Comparison of ENCODE assay signal across 8 cellular contexts in genomic region chr1:224329484-224329841, GRCh38. TPM values are rescaled to one million over a fixed set of nuclear protein-coding genes. Genes with fewer than 3 reads are reported as not detected.
DNase-seq lines count a peak whose midpoint lies in the region; ATAC-seq, FAIRE-seq and TF ChIP-seq lines count a peak whose summit lies in the region.

No MANE protein-coding gene starts in this region.

- no peak overlapping the region for H2AFZ ChIP-seq in HepG2 (ENCODE audit: low read length)

- H3K4me3 ChIP-seq in HepG2 (replicated peaks in 1 of 3; ENCODE audit: insufficient read depth in 1 of 3, low read depth in 2 of 3, low read length in 3 of 3): peak overlapping the region; percentile 76 to 94 (median 81)
- peak overlapping the region; percentile 56 to 71 (median 62) for H3K4me3 ChIP-seq in thyroid gland (replicated peaks in 1 of 3)

- H4K20me1 ChIP-seq in HepG2 (ENCODE audit: insufficient read depth, low read length): no peaks in the 10 kb centered on the region

- BruUV-seq in HepG2 (replicated peaks; lab: Mats Ljungman, UMichigan): TSS peak; percentile 77

- peaks cover 15% of the 10 kb centered on the region for H3K4me1 ChIP-seq in HepG2 (ENCODE audit: insufficient read depth, low read length)
- H3K4me1 ChIP-seq in thyroid gland: peaks cover 17 to 22% of the 10 kb centered on the region in 2 donors

- peak overlapping the region; percentile 93 for H3K27ac ChIP-seq in HepG2 (ENCODE audit: extremely low read length, insufficient read depth, low read length)
- peak overlapping the region in 2 of 3 donors; percentile 88 to 100 for H3K27ac ChIP-seq in thyroid gland

- CTCF ChIA-PET in activated CD4-positive, alpha-beta T cell treated with anti-CD3 and anti-CD28 coated beads, Interleukin-2, amount 10 ng/mL, durations not matched to agents 7 days and 5 days (lab: Charles Lee): interaction anchor here (0.5 to 1.6 kb wide), 7 partner anchors 34 to 213 kb away, joined by 3 to 5 read pairs (median 3); no protein-coding TSS in a partner anchor
- CTCF ChIA-PET in HepG2 (lab: Yijun Ruan, JAX; ENCODE audit: low intra/inter-chr PET ratio, low total read pairs): no interaction called here

- no peak for TF ChIP-seq CTCF in HepG2 (CRISPR knock-in tag; IDR thresholded peaks at IDR 0.05)
- no peak for TF ChIP-seq CTCF in thyroid gland (IDR thresholded peaks at IDR 0.05)

- H3K27ac Mint-ChIP-seq in activated CD4-positive, alpha-beta T cell treated with anti-CD3 and anti-CD28 coated beads, Interleukin-2, amount 10 ng/mL, durations not matched to agents 7 days and 5 days: peak overlapping the region; percentile 100
- peak overlapping the region; percentile 95 for H3K27ac Mint-ChIP-seq in activated naive CD8-positive, alpha-beta T cell treated with anti-CD3 and anti-CD28 coated beads, Interleukin-2, amount 10 ng/mL, durations not matched to agents 7 days and 5 days

- H3K36me3 ChIP-seq in HepG2 (replicated peaks in 1 of 2; ENCODE audit: control insufficient read depth in 1 of 2, insufficient read depth in 2 of 2, low read length in 2 of 2) (no peaks in the 10 kb centered on the region; a peak in 1 of 5 replicates), thyroid gland (no peaks in the 10 kb centered on the region)

- intact Hi-C loops in HepG2 (cut with micrococcal nuclease; ENCODE audit: unreplicated experiment): loop anchor here (10.0 kb wide), 1 partner anchor 65 kb away; no protein-coding TSS in a partner anchor
- intact Hi-C loops in thyroid gland (cut with DNase I): loop anchor here (10.0 kb wide), 1 partner anchor 155 kb away; no protein-coding TSS in a partner anchor

- in situ Hi-C loops in HepG2 (cut with HindIII; ENCODE audit: extremely low pct_ligation_motif_present, low pct_unique_long_range_greater_than_20kb): no loop called here

- peaks cover 54% of the 10 kb centered on the region for H3K4me1 Mint-ChIP-seq in activated CD4-positive, alpha-beta T cell treated with anti-CD3 and anti-CD28 coated beads, Interleukin-2, amount 10 ng/mL, durations not matched to agents 7 days and 5 days
- peaks cover 39% of the 10 kb centered on the region for H3K4me1 Mint-ChIP-seq in activated naive CD8-positive, alpha-beta T cell treated with anti-CD3 and anti-CD28 coated beads, Interleukin-2, amount 10 ng/mL, durations not matched to agents 7 days and 5 days

- ATAC-seq in activated naive CD8-positive, alpha-beta T cell treated with anti-CD3 and anti-CD28 coated beads, Interleukin-2, amount 10 ng/mL, durations not matched to agents 7 days and 5 days (ENCODE audit: low read depth): no peak
- no peak for ATAC-seq in HepG2

- peaks cover 5% of the 10 kb centered on the region for H3K36me3 Mint-ChIP-seq in activated CD4-positive, alpha-beta T cell treated with anti-CD3 and anti-CD28 coated beads, Interleukin-2, amount 10 ng/mL, durations not matched to agents 7 days and 5 days (ENCODE audit: low read depth)
- H3K36me3 Mint-ChIP-seq in activated naive CD8-positive, alpha-beta T cell treated with anti-CD3 and anti-CD28 coated beads, Interleukin-2, amount 10 ng/mL, durations not matched to agents 7 days and 5 days: peaks cover 7% of the 10 kb centered on the region

- no peaks in the 10 kb centered on the region for H3K9me3 ChIP-seq in HepG2 (ENCODE audit: low read length)
- H3K9me3 ChIP-seq in thyroid gland: no peaks in the 10 kb centered on the region

- no peak for DNase-seq in activated CD4-positive, alpha-beta T cell treated with anti-CD3 and anti-CD28 coated beads, Interleukin-2, amount 10 ng/mL, durations not matched to agents 7 days and 5 days
- no peak for DNase-seq in activated CD4-positive, alpha-beta T cell treated with anti-CD3 and anti-CD28 coated beads for 1 hour
- no peak for DNase-seq in activated naive CD8-positive, alpha-beta T cell treated with anti-CD3 and anti-CD28 coated beads, Interleukin-2, amount 10 ng/mL, durations not matched to agents 7 days and 5 days
- DNase-seq in HepG2 (ENCODE audit: low spot score): no peak
- DNase-seq in thyroid gland: no peak
- no peak for DNase-seq in stimulated activated CD4-positive, alpha-beta T cell treated with anti-CD3 and anti-CD28 coated beads, Interleukin-15, amount 100 ng/mL, for 24 hours
- DNase-seq in globus pallidus (ENCODE audit: low spot score): no peak
- no peak for DNase-seq in stimulated activated CD4-positive, alpha-beta T cell treated with anti-CD3 and anti-CD28 coated beads, Interleukin-2, amount 100 ng/mL, for 24 hours

- H3K79me2 ChIP-seq in HepG2 (ENCODE audit: insufficient read depth, low read length): peaks cover 38% of the 10 kb centered on the region

- no peaks in the 10 kb centered on the region for H3K27me3 Mint-ChIP-seq in activated CD4-positive, alpha-beta T cell treated with anti-CD3 and anti-CD28 coated beads, Interleukin-2, amount 10 ng/mL, durations not matched to agents 7 days and 5 days
- no peaks in the 10 kb centered on the region for H3K27me3 Mint-ChIP-seq in activated naive CD8-positive, alpha-beta T cell treated with anti-CD3 and anti-CD28 coated beads, Interleukin-2, amount 10 ng/mL, durations not matched to agents 7 days and 5 days

- no peak for TF ChIP-seq EP300 in HepG2 (IDR thresholded peaks at IDR 0.05; ENCODE audit: low read depth in 2 of 2, low read length in 2 of 2)
- TF ChIP-seq EP300 in HepG2 (CRISPR knock-in tag; IDR thresholded peaks at IDR 0.05; ENCODE audit: borderline replicate concordance): no peak

- H3K4me2 ChIP-seq in HepG2 (ENCODE audit: low read depth, low read length): peak overlapping the region; percentile 80

- no peak for TF ChIP-seq RAD21 in HepG2 (CRISPR knock-in tag; IDR thresholded peaks at IDR 0.05)

- WGBS in HepG2 (ENCODE audit: low lambda C conversion rate): 1% methylated on average over 7 of the region's 7 CpGs
- WGBS in thyroid gland, 2 donors: 0% methylated on average over 7 of the region's 7 CpGs

- H3K9ac ChIP-seq in HepG2 (ENCODE audit: insufficient read depth, low read depth, low read length): peak overlapping the region; percentile 91

- POLR2A ChIA-PET in activated CD4-positive, alpha-beta T cell treated with anti-CD3 and anti-CD28 coated beads, Interleukin-2, amount 10 ng/mL, durations not matched to agents 7 days and 5 days (lab: Charles Lee): interaction anchor here (0.6 kb wide), 1 partner anchor 65 kb away, joined by 3 read pairs; no protein-coding TSS in a partner anchor
- POLR2A ChIA-PET in activated naive CD8-positive, alpha-beta T cell treated with anti-CD3 and anti-CD28 coated beads, Interleukin-2, amount 10 ng/mL, durations not matched to agents 7 days and 5 days (lab: Charles Lee): interaction anchor here (0.5 to 1.7 kb wide), 12 partner anchors 12 to 336 kb away, joined by 3 to 8 read pairs (median 3); partner anchors contain the start of genes DEGS1 and FBXO28
- POLR2A ChIA-PET in HepG2 (lab: Yijun Ruan, JAX): interaction anchor here (0.9 to 1.4 kb wide), 3 partner anchors 9 to 124 kb away, joined by 5 to 9 read pairs (median 5); no protein-coding TSS in a partner anchor

- no peaks in the 10 kb centered on the region; a peak in 1 of 5 replicates for H3K27me3 ChIP-seq in HepG2 (ENCODE audit: control insufficient read depth in 1 of 2, insufficient read depth in 2 of 2, low read length in 2 of 2)
- H3K27me3 ChIP-seq in thyroid gland: no peaks in the 10 kb centered on the region

- no peak for FAIRE-seq in HepG2 (lab: Jason Lieb, UNC)

- peaks cover 3% of the 10 kb centered on the region for H3K9me3 Mint-ChIP-seq in activated CD4-positive, alpha-beta T cell treated with anti-CD3 and anti-CD28 coated beads, Interleukin-2, amount 10 ng/mL, durations not matched to agents 7 days and 5 days
- no peaks in the 10 kb centered on the region for H3K9me3 Mint-ChIP-seq in activated naive CD8-positive, alpha-beta T cell treated with anti-CD3 and anti-CD28 coated beads, Interleukin-2, amount 10 ng/mL, durations not matched to agents 7 days and 5 days

- peak overlapping the region; percentile 98 for H3K4me3 Mint-ChIP-seq in activated CD4-positive, alpha-beta T cell treated with anti-CD3 and anti-CD28 coated beads, Interleukin-2, amount 10 ng/mL, durations not matched to agents 7 days and 5 days
- peak overlapping the region; percentile 97 for H3K4me3 Mint-ChIP-seq in activated naive CD8-positive, alpha-beta T cell treated with anti-CD3 and anti-CD28 coated beads, Interleukin-2, amount 10 ng/mL, durations not matched to agents 7 days and 5 days

- TF ChIP-seq POLR2A in HepG2 (IDR thresholded peaks at IDR 0.05; ENCODE audit: insufficient read depth in 1 of 2, low read depth in 2 of 2, low read length in 2 of 2) (no peak), thyroid gland (IDR thresholded peaks at IDR 0.05) (no peak)

RNA-seq across cellular contexts. Expression of gene NVL, which starts 0.5 kb away (rescaled TPM):
- 10 to 100 TPM; 41.6 to 43.5 TPM for total RNA-seq in activated CD4-positive, alpha-beta T cell treated with anti-CD3 and anti-CD28 coated beads, Interleukin-2, amount 10 ng/mL, durations not matched to agents 7 days and 5 days
- total RNA-seq in activated naive CD8-positive, alpha-beta T cell treated with anti-CD3 and anti-CD28 coated beads, Interleukin-2, amount 10 ng/mL, durations not matched to agents 7 days and 5 days: 10 to 100 TPM; 44.1 to 52.7 TPM
- total RNA-seq in HepG2 (2016; rRNA removed; fragmentation: Illumina TruSeq; extraction: Trizol) (18.2 and 21.0 TPM in 2 replicates), thyroid gland (10 to 100 TPM; 18.9 to 34.1 (median 26.8) TPM)
- total RNA-seq in HepG2 (2016; cell fraction: cytosol; rRNA removed; fragmentation: Illumina TruSeq; extraction: Trizol; ENCODE audit: low read depth): 7.4 and 8.8 TPM in 2 replicates
- total RNA-seq in HepG2 (2016; cell fraction: insoluble cytoplasmic fraction; rRNA removed; fragmentation: Illumina TruSeq; extraction: Trizol): 21.2 and 22.7 TPM in 2 replicates
- total RNA-seq in HepG2 (2016; cell fraction: membrane; rRNA removed; fragmentation: Illumina TruSeq; extraction: Trizol): 10.7 and 11.3 TPM in 2 replicates
- 35.2 and 36.4 TPM in 2 replicates for total RNA-seq in HepG2 (2016; cell fraction: nucleus; rRNA removed; fragmentation: Illumina TruSeq; extraction: Trizol)
- 7.6 and 8.3 TPM in 2 replicates for polyA plus RNA-seq in HepG2 (2011; rRNA removed)
- polyA plus RNA-seq in HepG2 (2011; cell fraction: cytosol; rRNA removed): 4.7 and 6.7 TPM in 2 replicates
- 7.7 and 8.8 TPM in 2 replicates for polyA plus RNA-seq in HepG2 (2011; cell fraction: nucleus; rRNA removed)
- polyA plus RNA-seq in HepG2 (2012): 8.4 and 8.9 TPM in 2 replicates
- polyA plus RNA-seq in HepG2 (2016; cell fraction: cytosol; fragmentation: Illumina TruSeq; extraction: Trizol; ENCODE audit: low read depth): 4.2 and 5.2 TPM in 2 replicates
- 17.3 and 18.5 TPM in 2 replicates for polyA plus RNA-seq in HepG2 (2016; cell fraction: insoluble cytoplasmic fraction; fragmentation: Illumina TruSeq; extraction: Trizol; ENCODE audit: low read depth)
- 6.9 and 8.0 TPM in 2 replicates for polyA plus RNA-seq in HepG2 (2016; cell fraction: membrane; fragmentation: Illumina TruSeq; extraction: Trizol; ENCODE audit: low read depth)
- 24.4 and 33.8 TPM in 2 replicates for polyA plus RNA-seq in HepG2 (2016; cell fraction: nucleus; fragmentation: Illumina TruSeq; extraction: Trizol; ENCODE audit: insufficient read depth, low read depth)
- 7.1 and 34.1 TPM in 2 replicates for polyA minus RNA-seq in HepG2 (2011; rRNA and poly(A)+ RNA removed; ENCODE audit: low replicate concordance)
- 6.9 and 7.8 TPM in 2 replicates for polyA minus RNA-seq in HepG2 (2011; cell fraction: cytosol; rRNA and poly(A)+ RNA removed)
- 32.3 and 38.8 TPM in 2 replicates for polyA minus RNA-seq in HepG2 (2011; cell fraction: nucleus; rRNA and poly(A)+ RNA removed)

RNA-seq across cellular contexts. Expression of gene CNIH4, which starts 27.2 kb away (rescaled TPM):
- total RNA-seq in activated CD4-positive, alpha-beta T cell treated with anti-CD3 and anti-CD28 coated beads, Interleukin-2, amount 10 ng/mL, durations not matched to agents 7 days and 5 days: 10 to 100 TPM; 37.0 to 39.5 TPM
- 10 to 100 TPM; 42.3 to 43.1 TPM for total RNA-seq in activated naive CD8-positive, alpha-beta T cell treated with anti-CD3 and anti-CD28 coated beads, Interleukin-2, amount 10 ng/mL, durations not matched to agents 7 days and 5 days
- total RNA-seq in HepG2 (2016; rRNA removed; fragmentation: Illumina TruSeq; extraction: Trizol) (30.3 and 51.8 TPM in 2 replicates), thyroid gland (10 to 100 TPM; 22.4 to 32.4 (median 23.5) TPM)
- 22.2 and 22.5 TPM in 2 replicates for total RNA-seq in HepG2 (2016; cell fraction: cytosol; rRNA removed; fragmentation: Illumina TruSeq; extraction: Trizol; ENCODE audit: low read depth)
- total RNA-seq in HepG2 (2016; cell fraction: insoluble cytoplasmic fraction; rRNA removed; fragmentation: Illumina TruSeq; extraction: Trizol): 35.5 and 50.0 TPM in 2 replicates
- total RNA-seq in HepG2 (2016; cell fraction: membrane; rRNA removed; fragmentation: Illumina TruSeq; extraction: Trizol): 23.2 and 27.4 TPM in 2 replicates
- total RNA-seq in HepG2 (2016; cell fraction: nucleus; rRNA removed; fragmentation: Illumina TruSeq; extraction: Trizol): 36.2 and 41.0 TPM in 2 replicates
- polyA plus RNA-seq in HepG2 (2011; rRNA removed): 50.4 and 52.9 TPM in 2 replicates
- polyA plus RNA-seq in HepG2 (2011; cell fraction: cytosol; rRNA removed): 35.6 and 59.3 TPM in 2 replicates
- 15.6 and 17.8 TPM in 2 replicates for polyA plus RNA-seq in HepG2 (2011; cell fraction: nucleus; rRNA removed)
- 43.8 and 59.5 TPM in 2 replicates for polyA plus RNA-seq in HepG2 (2012)
- 22.0 and 24.7 TPM in 2 replicates for polyA plus RNA-seq in HepG2 (2016; cell fraction: cytosol; fragmentation: Illumina TruSeq; extraction: Trizol; ENCODE audit: low read depth)
- 31.4 and 34.0 TPM in 2 replicates for polyA plus RNA-seq in HepG2 (2016; cell fraction: insoluble cytoplasmic fraction; fragmentation: Illumina TruSeq; extraction: Trizol; ENCODE audit: low read depth)
- polyA plus RNA-seq in HepG2 (2016; cell fraction: membrane; fragmentation: Illumina TruSeq; extraction: Trizol; ENCODE audit: low read depth): 22.1 and 23.7 TPM in 2 replicates
- polyA plus RNA-seq in HepG2 (2016; cell fraction: nucleus; fragmentation: Illumina TruSeq; extraction: Trizol; ENCODE audit: insufficient read depth, low read depth): 73.2 and 75.9 TPM in 2 replicates
- 26.3 and 42.7 TPM in 2 replicates for polyA minus RNA-seq in HepG2 (2011; rRNA and poly(A)+ RNA removed; ENCODE audit: low replicate concordance)
- 7.6 and 13.7 TPM in 2 replicates for polyA minus RNA-seq in HepG2 (2011; cell fraction: cytosol; rRNA and poly(A)+ RNA removed)
- polyA minus RNA-seq in HepG2 (2011; cell fraction: nucleus; rRNA and poly(A)+ RNA removed): 13.1 and 13.3 TPM in 2 replicates
